Comparison of ENCODE assay signal across 19 cellular contexts in genomic region chr19:30070198-30070969, GRCh38.
DNase-seq lines count a peak whose midpoint lies in the region; TF ChIP-seq lines count a peak whose summit lies in the region.
"Had no signal": no experiment of that assay in that cellular context is flagged by ENCODE, and none has a peak within 500 bp of the region (broad histone marks: within the 10 kb centered on the region; RNA-seq: fewer than 3 reads in every experiment).

No MANE protein-coding gene starts in this region.

- no peaks in the 10 kb centered on the region for H3K27me3 ChIP-seq in mesendoderm (ENCODE audit: insufficient read depth, low read length, poor library complexity)
- peaks cover 0 to 28% (median 0%) of the 10 kb centered on the region in 3 donors for H3K27me3 ChIP-seq in stomach
- H3K27me3 ChIP-seq: dorsolateral prefrontal cortex, foreskin keratinocyte had no signal

- H2AK5ac ChIP-seq in mesendoderm (ENCODE audit: low read length), result no peak overlapping the region

- POLR2A ChIA-PET in HEK293 (lab: Yijun Ruan, JAX), result no interaction called here

- H2BK15ac ChIP-seq in mesendoderm (replicated peaks; ENCODE audit: low read depth), result no peak overlapping the region

- no peak overlapping the region for H2BK120ac ChIP-seq in mesendoderm (ENCODE audit: low read depth, low read length)

- TF ChIP-seq EP300 in stomach (IDR thresholded peaks at IDR 0.05), result no peak

- H3K9me3 ChIP-seq in HEK293 (ENCODE audit: control insufficient read depth, insufficient read depth, low read depth, low read length) (no peaks in the 10 kb centered on the region), stomach (peaks cover 0 to 3% (median 0%) of the 10 kb centered on the region in 4 donors)

- no peak overlapping the region for H3K27ac Mint-ChIP-seq in chondrocyte (ENCODE audit: unreplicated experiment)
- H3K27ac Mint-ChIP-seq: activated CD4-positive, alpha-beta T cell treated with anti-CD3 and anti-CD28 coated beads, Interleukin-2, amount 10 ng/mL, durations not matched to agents 7 days and 5 days; naive B cell; stimulated activated naive CD8-positive, alpha-beta T cell treated with anti-CD3 and anti-CD28 coated beads, Interleukin-15, Interleukin-2, amounts not matched to agents 100 ng/mL and 50 ng/mL, for 24 hours had no signal

- H3K23ac ChIP-seq in mesendoderm (ENCODE audit: low read length), result no peak overlapping the region

- no peak overlapping the region for H4K8ac ChIP-seq in mesendoderm (ENCODE audit: low read depth, low read length)

- H3K27ac ChIP-seq in HEK293 (ENCODE audit: extremely low read depth, low read depth, low read length) (no peak overlapping the region), mesendoderm (ENCODE audit: low read depth, low read length) (peak overlapping the region; percentile 4), stomach (no peak overlapping the region)
- H3K27ac ChIP-seq: foreskin keratinocyte, skin epidermis had no signal

- H3K4me3 ChIP-seq in HEK293 (ENCODE audit: low read depth, low read length), result no peak overlapping the region
- H3K4me3 ChIP-seq in mesendoderm (ENCODE audit: low read length), result no peak overlapping the region
- no peak overlapping the region for H3K4me3 ChIP-seq in stomach
- H3K4me3 ChIP-seq: skin epidermis had no signal

- no peak overlapping the region for H3K9ac ChIP-seq in mesendoderm (ENCODE audit: low read length)

- WGBS in mesendoderm (ENCODE audit: extremely low coverage, insufficient coverage, low lambda C conversion rate), result no CpG with 5 or more reads among the region's 29 CpGs
- WGBS in stomach, 5 donors, result 49 to 56% (median 52%) methylated on average over 25 to 29 of the region's 29 CpGs

- no peaks in the 10 kb centered on the region for H3K79me1 ChIP-seq in mesendoderm (ENCODE audit: low read length)

- no peak overlapping the region for H3K4me3 Mint-ChIP-seq in chondrocyte (ENCODE audit: unreplicated experiment)
- H3K4me3 Mint-ChIP-seq: activated CD4-positive, alpha-beta T cell treated with anti-CD3 and anti-CD28 coated beads, Interleukin-2, amount 10 ng/mL, durations not matched to agents 7 days and 5 days; naive B cell; stimulated activated naive CD8-positive, alpha-beta T cell treated with anti-CD3 and anti-CD28 coated beads, Interleukin-15, Interleukin-2, amounts not matched to agents 100 ng/mL and 50 ng/mL, for 24 hours had no signal

- no peaks in the 10 kb centered on the region for H3K4me1 Mint-ChIP-seq in chondrocyte (ENCODE audit: low read depth)
- H3K4me1 Mint-ChIP-seq: activated CD4-positive, alpha-beta T cell treated with anti-CD3 and anti-CD28 coated beads, Interleukin-2, amount 10 ng/mL, durations not matched to agents 7 days and 5 days; naive B cell had no signal

- H3K36me3 Mint-ChIP-seq in chondrocyte (ENCODE audit: low read depth), result no peaks in the 10 kb centered on the region
- H3K36me3 Mint-ChIP-seq: naive B cell had no signal

- H3K27me3 Mint-ChIP-seq in chondrocyte (ENCODE audit: low read depth), result peaks cover 4% of the 10 kb centered on the region
- H3K27me3 Mint-ChIP-seq: activated CD4-positive, alpha-beta T cell treated with anti-CD3 and anti-CD28 coated beads, Interleukin-2, amount 10 ng/mL, durations not matched to agents 7 days and 5 days; stimulated activated naive CD8-positive, alpha-beta T cell treated with anti-CD3 and anti-CD28 coated beads, Interleukin-15, Interleukin-2, amounts not matched to agents 100 ng/mL and 50 ng/mL, for 24 hours had no signal

- H3K36me3 ChIP-seq in HEK293 (ENCODE audit: control insufficient read depth in 2 of 2, insufficient read depth in 1 of 2, low read length in 2 of 2) (no peaks in the 10 kb centered on the region), mesendoderm (ENCODE audit: control insufficient read depth, insufficient read depth, low read length) (no peaks in the 10 kb centered on the region), stomach (no peaks in the 10 kb centered on the region)

- TF ChIP-seq CTCF in HEK293 (tag by site-specific recombination; IDR thresholded peaks at IDR 0.05), result no peak
- TF ChIP-seq CTCF in chondrocyte (IDR thresholded peaks at IDR 0.05), result no peak
- no peak for TF ChIP-seq CTCF in stomach (IDR thresholded peaks at IDR 0.05)

- H3K4ac ChIP-seq in mesendoderm (ENCODE audit: low read depth, low read length), result no peak overlapping the region

- no peaks in the 10 kb centered on the region; the same call in 1 of the 2 replicates for H3K4me1 ChIP-seq in HEK293 (ENCODE audit: control insufficient read depth, insufficient read depth, low read length)
- H3K4me1 ChIP-seq in mesendoderm (ENCODE audit: control insufficient read depth, low read depth, low read length), result no peaks in the 10 kb centered on the region
- H3K4me1 ChIP-seq in stomach, result no peaks in the 10 kb centered on the region
- H3K4me1 ChIP-seq: foreskin keratinocyte had no signal

- H2BK5ac ChIP-seq in mesendoderm (ENCODE audit: low read length), result no peak overlapping the region

- H3K4me2 ChIP-seq in mesendoderm (ENCODE audit: low read length), result no peak overlapping the region

- H4K5ac ChIP-seq in mesendoderm (ENCODE audit: low read length), result no peak overlapping the region

- no peak for TF ChIP-seq POLR2A in stomach (IDR thresholded peaks at IDR 0.05)

- no peaks in the 10 kb centered on the region for H3K79me2 ChIP-seq in mesendoderm (ENCODE audit: control insufficient read depth, insufficient read depth, low read length)

- intact Hi-C loops in stomach (cut with DNase I; ENCODE audit: low total_unique reads), result no loop called here

- H3K9me3 Mint-ChIP-seq in chondrocyte (ENCODE audit: low read depth), result no peaks in the 10 kb centered on the region
- H3K9me3 Mint-ChIP-seq: activated CD4-positive, alpha-beta T cell treated with anti-CD3 and anti-CD28 coated beads, Interleukin-2, amount 10 ng/mL, durations not matched to agents 7 days and 5 days; stimulated activated naive CD8-positive, alpha-beta T cell treated with anti-CD3 and anti-CD28 coated beads, Interleukin-15, Interleukin-2, amounts not matched to agents 100 ng/mL and 50 ng/mL, for 24 hours had no signal

- H3K56ac ChIP-seq in mesendoderm (ENCODE audit: low read length), result no peak overlapping the region

- CTCF ChIA-PET in HEK293 (lab: Yijun Ruan, JAX), result interaction anchor here (1.1 kb wide), 1 partner anchor 15 kb away, joined by 5 read pairs; no protein-coding TSS in a partner anchor

- H3K18ac ChIP-seq in mesendoderm (ENCODE audit: low read length), result no peak overlapping the region

- peak; percentile 83 for DNase-seq in chondrocyte (ENCODE audit: low spot score)
- DNase-seq in mesendoderm, result no peak
- peak; percentile 4 for DNase-seq in stomach
- DNase-seq in DMS53 (lab: John Stamatoyannopoulos, UW), result no peak
- no peak for DNase-seq in SW480 (ENCODE audit: low spot score)
- DNase-seq in HCEC 1CT, result no peak
- DNase-seq: activated CD4-positive, alpha-beta T cell treated with anti-CD3 and anti-CD28 coated beads, Interleukin-2, amount 10 ng/mL, durations not matched to agents 7 days and 5 days; amniotic stem cell; erythroblast; foreskin keratinocyte; mammary epithelial cell; naive B cell; SHP77; T-helper 1 cell; trophoblast cell had no signal

TF ChIP-seq in HEK293, 187 proteins besides CTCF, POLR2A, EP300 and RAD21 (continues in another document):
- TF ChIP-seq ZNF138 (tag by site-specific recombination; IDR thresholded peaks at IDR 0.05; ENCODE audit: borderline replicate concordance) (no peak), ZFP41 (tag by site-specific recombination; IDR thresholded peaks at IDR 0.05; ENCODE audit: borderline replicate concordance) (no peak), ZBTB8A (tag by site-specific recombination; IDR thresholded peaks at IDR 0.05) (0 out of 2 replicates have a peak, but pooled peaks have one; percentile 25), ZNF692 (tag by site-specific recombination; IDR thresholded peaks at IDR 0.05) (no peak), ZNF76 (tag by site-specific recombination; IDR thresholded peaks at IDR 0.05; ENCODE audit: borderline replicate concordance, low read depth) (no peak), ZNF555 (tag by site-specific recombination; conservative IDR thresholded peaks at IDR 0.05) (no peak), SALL2 (tag by site-specific recombination; IDR thresholded peaks at IDR 0.05; ENCODE audit: borderline replicate concordance) (no peak), ZBTB10 (tag by site-specific recombination; IDR thresholded peaks at IDR 0.05) (no peak)

Comparison
In these comparisons a context has a peak if more than half of its experiments do, and no peak if none do; other contexts are left out.
1. DNase-seq: peak in chondrocyte (single experiment) and stomach (single experiment); none in mesendoderm (single experiment), DMS53 (single experiment), SW480 (single experiment) and HCEC 1CT (single experiment).